ENCODE assay signal across 8 cellular contexts in genomic region chr14:64880382-64881121, GRCh38. TPM values are rescaled to one million over a fixed set of nuclear protein-coding genes. Genes with fewer than 3 reads are reported as not detected.
DNase-seq lines count a peak whose midpoint lies in the region; ATAC-seq and TF ChIP-seq lines count a peak whose summit lies in the region.

No MANE protein-coding gene starts in this region.

- H3K27me3 ChIP-seq in DOHH2 (ENCODE audit: control insufficient read depth, low read length) (peaks cover 64% of the 10 kb centered on the region), Peyer's patch (peaks cover 0 to 6% of the 10 kb centered on the region in 2 donors)

- ATAC-seq in HG03432 (IDR thresholded peaks at IDR 0.05; ENCODE audit: unreplicated experiment) (peak; percentile 57), Right ventricle myocardium superior (ENCODE audit: poor library complexity) (peak; percentile 81)

- TF ChIP-seq CTCF in DOHH2 (IDR thresholded peaks at IDR 0.05; ENCODE audit: low read depth, low read length, poor library complexity, severe bottlenecking), result no peak
- TF ChIP-seq CTCF in Peyer's patch (IDR thresholded peaks at IDR 0.05), result no peak

- H3K27ac ChIP-seq in DOHH2 (ENCODE audit: low read depth, low read length), result no peak overlapping the region
- H3K27ac ChIP-seq in Peyer's patch, result no peak overlapping the region
- no peak overlapping the region for H3K27ac ChIP-seq in urinary bladder (ENCODE audit: low read depth)

- no peaks in the 10 kb centered on the region for H3K9me2 ChIP-seq in DOHH2 (replicated peaks; ENCODE audit: control insufficient read depth, low read length)

- WGBS in urinary bladder, result 3% methylated on average over 42 of the region's 42 CpGs

- no peaks in the 10 kb centered on the region for H3K79me2 ChIP-seq in DOHH2 (ENCODE audit: control insufficient read depth, low read length)

- DNase-seq in Peyer's patch (peak; percentile 24 to 58 (median 50)), activated gamma-delta T cell (lab: John Stamatoyannopoulos, UW) (peak; percentile 26), Right ventricle myocardium superior (peak; percentile 70), posterior cingulate gyrus (peak in 9 of 10 donors; percentile 37 to 94 (median 68)), pons (ENCODE audit: low spot score) (no peak)

- H3K4me1 ChIP-seq in DOHH2 (ENCODE audit: control insufficient read depth, low read length), result peaks cover 5% of the 10 kb centered on the region; the same call in 1 of the 2 replicates
- H3K4me1 ChIP-seq in Peyer's patch, result peaks cover 0 to 19% (median 3%) of the 10 kb centered on the region in 4 donors
- H3K4me1 ChIP-seq in urinary bladder (ENCODE audit: insufficient read depth), result peaks cover 7% of the 10 kb centered on the region

- H3K4me3 ChIP-seq in DOHH2 (ENCODE audit: low read length) (peak overlapping the region; percentile 65), Peyer's patch (peak overlapping the region; percentile 42 to 64 (median 60)), urinary bladder (ENCODE audit: low read depth, low read length) (peak overlapping the region; percentile 72)

- intact Hi-C loops in Right ventricle myocardium superior (cut with DNase I), result no loop called here
- intact Hi-C loops in posterior cingulate gyrus (cut with DNase I), result no loop called here

- H3K36me3 ChIP-seq in DOHH2 (ENCODE audit: control insufficient read depth, low read length), result no peaks in the 10 kb centered on the region
- H3K36me3 ChIP-seq in Peyer's patch, result no peaks in the 10 kb centered on the region
- no peaks in the 10 kb centered on the region for H3K36me3 ChIP-seq in urinary bladder (ENCODE audit: insufficient read depth)

- no peaks in the 10 kb centered on the region for H3F3A ChIP-seq in DOHH2 (ENCODE audit: control insufficient read depth, insufficient read depth)

- no peaks in the 10 kb centered on the region for H4K20me1 ChIP-seq in DOHH2 (ENCODE audit: control insufficient read depth, insufficient read depth, low read depth, low read length)

- peak overlapping the region; percentile 83 for H3K4me2 ChIP-seq in DOHH2 (ENCODE audit: low read length)

- H3K9me3 ChIP-seq in DOHH2 (ENCODE audit: control insufficient read depth, insufficient read depth, low read length) (no peaks in the 10 kb centered on the region), Peyer's patch (no peaks in the 10 kb centered on the region)

- no peak for TF ChIP-seq POLR2A in Peyer's patch (IDR thresholded peaks at IDR 0.05)

RNA-seq across cellular contexts. Expression of gene SPTB, which starts 0.8 kb away (rescaled TPM):
- total RNA-seq in Peyer's patch (1 to 10 TPM in 1 of 4 donors, under 1 TPM in 2, not detected in 1; 0.57 to 2.5 (median 0.94) TPM), Right ventricle myocardium superior (70.8 TPM), urinary bladder (6.8 TPM)
- 0.76 TPM for polyA plus RNA-seq in urinary bladder

RNA-seq across cellular contexts. Expression of gene CHURC1, which starts 33.7 kb away (rescaled TPM):
- total RNA-seq in Peyer's patch (10 to 100 TPM; 51.2 to 72.3 (median 69.7) TPM), Right ventricle myocardium superior (107 TPM), urinary bladder (75.5 TPM)
- 69.6 TPM for polyA plus RNA-seq in urinary bladder
